Comparison of ENCODE assay signal across 1 cellular context in the genomic region with DNA sequence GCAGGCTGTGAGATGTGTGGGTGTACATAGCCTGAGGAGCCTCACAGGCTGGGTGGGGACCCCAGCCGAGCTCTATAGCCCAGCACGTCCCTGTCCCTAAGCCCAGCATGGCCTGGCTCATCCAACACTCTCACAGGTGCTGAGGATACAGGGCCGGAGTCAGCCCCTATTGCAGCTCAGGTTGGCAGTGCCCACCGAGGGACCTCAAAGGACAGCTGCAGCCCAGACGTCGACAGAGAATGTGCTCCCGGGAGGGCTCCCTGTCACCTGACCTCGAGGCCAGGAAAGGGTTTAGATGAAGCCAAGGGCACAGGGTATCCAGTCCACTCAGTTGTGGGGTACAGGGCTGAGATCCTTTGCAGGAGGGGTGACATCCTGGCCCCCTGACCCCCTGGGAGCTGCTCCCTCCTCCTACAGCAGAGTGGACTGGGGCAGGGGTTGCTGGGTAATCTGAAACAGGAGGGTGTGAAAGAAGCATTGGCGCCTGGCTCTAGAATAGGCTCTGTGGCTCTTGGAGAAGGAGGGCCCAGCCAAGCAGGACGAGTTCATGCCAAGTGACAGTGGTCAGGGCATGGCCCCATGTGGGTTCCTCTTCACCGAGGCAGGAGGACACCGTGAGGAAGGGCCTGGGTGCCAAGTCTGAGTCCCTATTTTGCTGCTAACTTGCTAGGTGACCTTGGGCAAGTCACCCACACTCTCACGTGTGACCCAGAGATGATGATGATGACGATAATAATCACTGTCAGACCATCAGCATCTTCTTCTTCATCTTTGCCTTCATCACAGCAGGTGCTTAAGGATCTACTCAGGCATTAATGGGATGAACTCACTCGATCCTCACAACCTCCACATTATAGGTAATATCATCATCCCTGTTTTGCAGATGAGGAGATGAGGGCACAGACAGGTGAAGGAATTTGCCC.
TF ChIP-seq lines count a peak whose summit lies in the region.

No MANE protein-coding gene starts in this region.

TF ChIP-seq in IMR-90, 13 proteins besides CTCF, POLR2A, EP300 and RAD21 (continued from another document):
- TF ChIP-seq, protein P1, sequence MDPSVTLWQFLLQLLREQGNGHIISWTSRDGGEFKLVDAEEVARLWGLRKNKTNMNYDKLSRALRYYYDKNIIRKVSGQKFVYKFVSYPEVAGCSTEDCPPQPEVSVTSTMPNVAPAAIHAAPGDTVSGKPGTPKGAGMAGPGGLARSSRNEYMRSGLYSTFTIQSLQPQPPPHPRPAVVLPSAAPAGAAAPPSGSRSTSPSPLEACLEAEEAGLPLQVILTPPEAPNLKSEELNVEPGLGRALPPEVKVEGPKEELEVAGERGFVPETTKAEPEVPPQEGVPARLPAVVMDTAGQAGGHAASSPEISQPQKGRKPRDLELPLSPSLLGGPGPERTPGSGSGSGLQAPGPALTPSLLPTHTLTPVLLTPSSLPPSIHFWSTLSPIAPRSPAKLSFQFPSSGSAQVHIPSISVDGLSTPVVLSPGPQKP (IDR thresholded peaks at IDR 0.05; ENCODE audit: borderline replicate concordance, low read depth, low read length), result no peak
- no peak for TF ChIP-seq FOS (IDR thresholded peaks at IDR 0.05; ENCODE audit: low read depth, low read length)
- TF ChIP-seq CHD1 (IDR thresholded peaks at IDR 0.05; ENCODE audit: low read depth, low read length), result no peak
- TF ChIP-seq SMC3 (IDR thresholded peaks at IDR 0.05; ENCODE audit: low read depth, low read length), result no peak
- TF ChIP-seq CEBPB (IDR thresholded peaks at IDR 0.05; ENCODE audit: low read depth, low read length), result no peak
